8 cellular contexts compared by ENCODE assay signal in the genomic region with DNA sequence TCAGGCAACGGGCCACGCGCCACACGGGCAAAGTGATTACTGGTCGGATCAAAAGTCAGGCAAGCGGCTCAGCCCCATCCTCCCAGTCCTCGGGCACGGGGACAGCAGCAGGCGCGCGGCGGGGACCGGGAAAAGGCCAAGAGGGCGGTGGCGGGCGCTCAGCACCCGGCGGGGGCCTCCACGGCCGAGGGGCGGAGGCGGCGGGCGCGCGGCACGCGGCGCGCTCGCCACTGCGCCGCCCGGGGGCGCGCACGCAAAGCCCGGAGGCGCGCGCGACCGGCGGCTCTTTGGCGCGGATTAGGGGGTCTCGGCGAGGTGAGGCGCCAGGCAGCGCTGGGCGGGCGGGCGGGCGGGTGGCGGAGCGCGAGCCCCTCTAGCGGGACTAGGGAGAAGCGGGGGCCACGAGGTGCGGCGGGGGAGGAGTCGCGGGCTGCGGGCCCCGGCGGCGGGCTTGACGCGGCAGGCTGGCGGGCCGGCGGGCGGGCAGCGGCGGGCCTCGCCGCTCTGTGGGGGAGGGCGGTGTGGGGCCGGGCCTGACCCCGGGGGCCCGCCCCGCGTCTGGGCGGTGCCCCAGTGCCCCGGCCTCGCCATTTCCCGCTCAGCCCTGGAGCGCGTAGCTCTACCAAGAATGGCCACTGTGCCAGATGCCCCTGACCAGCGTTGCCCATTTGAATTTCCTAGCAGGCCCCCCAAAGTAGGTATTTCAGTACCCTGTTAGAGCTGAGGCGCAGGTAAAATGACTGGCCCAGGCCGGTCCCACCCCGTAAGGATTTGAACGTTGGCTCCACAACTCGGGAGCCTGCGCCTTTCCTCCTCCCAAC. TPM values are rescaled to one million over a fixed set of nuclear protein-coding genes. Genes with fewer than 3 reads are reported as not detected.
A peak's percentile ranks its signal among the peaks of the same experiment; 100 is the strongest.
DNase-seq lines count a peak whose midpoint lies in the region; ATAC-seq and TF ChIP-seq lines count a peak whose summit lies in the region.

A gene (minus strand): TSS at position 202 of the 821 bp plus-strand sequence. CDS start 537 bp downstream, outside the sequence.
A gene with protein sequence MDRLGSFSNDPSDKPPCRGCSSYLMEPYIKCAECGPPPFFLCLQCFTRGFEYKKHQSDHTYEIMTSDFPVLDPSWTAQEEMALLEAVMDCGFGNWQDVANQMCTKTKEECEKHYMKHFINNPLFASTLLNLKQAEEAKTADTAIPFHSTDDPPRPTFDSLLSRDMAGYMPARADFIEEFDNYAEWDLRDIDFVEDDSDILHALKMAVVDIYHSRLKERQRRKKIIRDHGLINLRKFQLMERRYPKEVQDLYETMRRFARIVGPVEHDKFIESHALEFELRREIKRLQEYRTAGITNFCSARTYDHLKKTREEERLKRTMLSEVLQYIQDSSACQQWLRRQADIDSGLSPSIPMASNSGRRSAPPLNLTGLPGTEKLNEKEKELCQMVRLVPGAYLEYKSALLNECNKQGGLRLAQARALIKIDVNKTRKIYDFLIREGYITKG (plus strand): TSS at position 252 of the 821 bp plus-strand sequence. CDS start 4,480 bp downstream, outside the sequence.

- H3K4me1 ChIP-seq in urinary bladder (ENCODE audit: insufficient read depth) = no peaks in the 10 kb centered on the region

- H3K9me3 Mint-ChIP-seq in T-helper 1 cell treated with Interleukin-12 subunit alpha and Interleukin-12 subunit beta and Interleukin-4 antibody, amounts not matched to agents 30 μg/mL and 1 μg/mL, for 36 hours = no peaks in the 10 kb centered on the region

- DNase-seq in GM12865 (ENCODE audit: low read depth) (peak; percentile 91), NCI-H1105 (lab: John Stamatoyannopoulos, UW) (peak; percentile 79), amniotic epithelial cell (ENCODE audit: low read depth) (peak; percentile 72), left ventricle myocardium superior (peak; percentile 89), pulmonary artery endothelial cell (ENCODE audit: low read depth, low spot score) (peak; percentile 27)

- TF ChIP-seq CTCF in GM12865 (IDR thresholded peaks at IDR 0.05; ENCODE audit: insufficient read depth, low read depth, low read length, missing control alignments) = no peak

- H3K4me3 ChIP-seq in GM12865 (ENCODE audit: low read depth, low read length) (peak within 1 kb of the TSS; percentile 78), urinary bladder (ENCODE audit: low read depth, low read length) (peak within 1 kb of the TSS; percentile 64)

- peak within 1 kb of the TSS; percentile 61 for H3K27ac ChIP-seq in urinary bladder (ENCODE audit: low read depth)

- under 1% methylated on average over 96 of the region's 97 CpGs for WGBS in urinary bladder

- H3K4me1 Mint-ChIP-seq in T-helper 1 cell treated with Interleukin-12 subunit alpha and Interleukin-12 subunit beta and Interleukin-4 antibody, amounts not matched to agents 30 μg/mL and 1 μg/mL, for 36 hours (ENCODE audit: low read depth) = peaks cover 31% of the 10 kb centered on the region

- intact Hi-C loops in left ventricle myocardium superior (cut with micrococcal nuclease) = no loop called here

- no peaks in the 10 kb centered on the region for H3K27me3 Mint-ChIP-seq in T-helper 1 cell treated with Interleukin-12 subunit alpha and Interleukin-12 subunit beta and Interleukin-4 antibody, amounts not matched to agents 30 μg/mL and 1 μg/mL, for 36 hours (ENCODE audit: low read depth)

- H3K36me3 ChIP-seq in urinary bladder (ENCODE audit: insufficient read depth) = no peaks in the 10 kb centered on the region

- peak within 1 kb of the TSS; percentile 95 for H3K27ac Mint-ChIP-seq in T-helper 1 cell treated with Interleukin-12 subunit alpha and Interleukin-12 subunit beta and Interleukin-4 antibody, amounts not matched to agents 30 μg/mL and 1 μg/mL, for 36 hours

- peaks cover 18% of the 10 kb centered on the region for H3K36me3 Mint-ChIP-seq in T-helper 1 cell treated with Interleukin-12 subunit alpha and Interleukin-12 subunit beta and Interleukin-4 antibody, amounts not matched to agents 30 μg/mL and 1 μg/mL, for 36 hours (ENCODE audit: low read depth)

- peak within 1 kb of the TSS; percentile 97 for H3K4me3 Mint-ChIP-seq in T-helper 1 cell treated with Interleukin-12 subunit alpha and Interleukin-12 subunit beta and Interleukin-4 antibody, amounts not matched to agents 30 μg/mL and 1 μg/mL, for 36 hours

- peak; percentile 72 for ATAC-seq in HG02623 (IDR thresholded peaks at IDR 0.05; ENCODE audit: unreplicated experiment)
- peak; percentile 96 for ATAC-seq in left ventricle myocardium superior

RNA-seq across cellular contexts. Expression of the first gene that starts in this region (rescaled TPM):
- total RNA-seq in left ventricle myocardium superior (14.3 TPM), pulmonary artery endothelial cell (57.0 and 62.3 TPM in 2 replicates), urinary bladder (70.6 TPM)
- 31.7 TPM for polyA plus RNA-seq in urinary bladder

RNA-seq across cellular contexts. Expression of the second gene that starts in this region (rescaled TPM):
- total RNA-seq in left ventricle myocardium superior = 10.4 TPM
- 15.8 and 22.8 TPM in 2 replicates for total RNA-seq in pulmonary artery endothelial cell
- total RNA-seq in urinary bladder = 33.9 TPM
- 12.4 TPM for polyA plus RNA-seq in urinary bladder

Comparison
In these comparisons a context has a peak if more than half of its experiments do, and no peak if none do; other contexts are left out.
1. Peak in every context shown above with its lines: DNase-seq, ATAC-seq, H3K4me3 ChIP-seq and H3K27ac ChIP-seq.
2. DNase-seq: peak in every context shown above with its lines; median percentile 91 in GM12865; 89 in left ventricle myocardium superior; 79 in NCI-H1105; 72 in amniotic epithelial cell; 27 in pulmonary artery endothelial cell.